Comparison of ENCODE assay signal across 1 cellular context in genomic region chr21:44083631-44084291, GRCh38.
TF ChIP-seq lines count a peak whose summit lies in the region.

No MANE protein-coding gene starts in this region.

TF ChIP-seq in liver, 16 proteins besides CTCF, POLR2A, EP300 and RAD21:
- TF ChIP-seq ATF3 (IDR thresholded peaks at IDR 0.05) (no peak), SP1 (IDR thresholded peaks at IDR 0.05) (peak; percentile 18), TAF1 (conservative IDR thresholded peaks at IDR 0.05) (no peak), FOXA2 (IDR thresholded peaks at IDR 0.05) (no peak), GABPA (IDR thresholded peaks at IDR 0.05 in 1 of 2, conservative IDR thresholded peaks at IDR 0.05 in 1 of 2) (no peak), RXRA (IDR thresholded peaks at IDR 0.05) (no peak), YY1 (IDR thresholded peaks at IDR 0.05) (no peak), REST (IDR thresholded peaks at IDR 0.05) (no peak), NR2F2 (IDR thresholded peaks at IDR 0.05) (peak; percentile 11), FOXA1 (IDR thresholded peaks at IDR 0.05) (no peak), ZBTB33 (IDR thresholded peaks at IDR 0.05) (no peak), MAX (IDR thresholded peaks at IDR 0.05) (no peak)
